Comparison of ENCODE assay signal across 1 cellular context in the genomic region with DNA sequence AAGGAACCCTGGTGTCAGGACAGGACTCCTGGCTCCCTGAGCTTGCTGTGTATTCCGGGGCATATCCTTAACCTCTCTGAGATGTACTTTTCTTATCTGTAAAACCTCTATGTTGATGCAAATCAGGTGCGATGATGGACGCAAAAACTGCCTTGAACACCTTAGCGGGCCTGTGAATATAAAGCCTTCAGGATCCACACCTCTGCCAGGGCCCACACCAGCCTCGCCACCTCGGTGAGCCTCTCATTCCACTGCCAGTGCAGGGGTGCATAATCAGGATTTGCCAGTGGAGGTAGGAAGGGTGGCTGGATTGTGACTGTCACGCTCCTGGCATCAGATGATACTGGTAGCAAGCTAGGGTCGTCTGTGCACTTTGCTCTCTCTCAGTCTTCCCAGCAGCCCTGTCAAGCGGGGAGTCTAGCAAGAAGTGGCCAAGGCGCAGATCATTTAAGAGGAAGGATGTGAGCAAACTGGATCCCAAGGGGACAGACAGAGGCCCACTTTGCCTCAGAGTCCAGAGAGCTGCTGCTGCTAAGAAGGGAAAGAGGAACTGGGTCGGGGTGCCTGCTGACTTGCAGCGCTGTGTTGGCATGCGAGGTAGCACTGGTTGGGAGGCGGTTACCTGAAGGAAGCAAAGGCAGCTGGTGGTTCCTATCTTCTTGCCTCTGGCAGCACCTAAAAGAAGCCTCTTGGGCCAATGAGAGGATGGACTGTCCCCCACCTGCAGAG.
TF ChIP-seq lines count a peak whose summit lies in the region.

No MANE protein-coding gene starts in this region.

TF ChIP-seq in HEK293T, 16 proteins besides CTCF, POLR2A, EP300 and RAD21:
- TF ChIP-seq PKNOX1 (IDR thresholded peaks at IDR 0.05) = no peak
- no peak for TF ChIP-seq TARDBP (IDR thresholded peaks at IDR 0.05)
- TF ChIP-seq SP1 (IDR thresholded peaks at IDR 0.05) = no peak
- no peak for TF ChIP-seq NFRKB (IDR thresholded peaks at IDR 0.05)
- TF ChIP-seq FOXA1 (IDR thresholded peaks at IDR 0.05) = no peak
- TF ChIP-seq L3MBTL2 (conservative IDR thresholded peaks at IDR 0.05) = no peak
- no peak for TF ChIP-seq CTBP1 (IDR thresholded peaks at IDR 0.05; ENCODE audit: borderline replicate concordance)
- TF ChIP-seq BHLHE40 (IDR thresholded peaks at IDR 0.05; ENCODE audit: borderline replicate concordance) = no peak
- TF ChIP-seq ARNT (IDR thresholded peaks at IDR 0.05) = no peak
